ENCODE assay signal across 14 cellular contexts in genomic region chr3:164486150-164486549, GRCh38.
DNase-seq lines count a peak whose midpoint lies in the region; ATAC-seq and TF ChIP-seq lines count a peak whose summit lies in the region.
"Had no signal": no experiment of that assay in that cellular context is flagged by ENCODE, and none has a peak within 500 bp of the region (broad histone marks: within the 10 kb centered on the region; RNA-seq: fewer than 3 reads in every experiment).

No MANE protein-coding gene starts in this region.

- no peak for TF ChIP-seq CTCF in left ventricle myocardium inferior (IDR thresholded peaks at IDR 0.05; ENCODE audit: borderline replicate concordance)
- TF ChIP-seq CTCF in choroid plexus epithelial cell (conservative IDR thresholded peaks at IDR 0.05; ENCODE audit: low read depth, low read length): no peak
- no peak for TF ChIP-seq CTCF in gastrocnemius medialis (IDR thresholded peaks at IDR 0.05 in 4 of 5, conservative IDR thresholded peaks at IDR 0.05 in 1 of 5)

- H3K4me3 ChIP-seq in left ventricle myocardium inferior (no peak overlapping the region), choroid plexus epithelial cell (ENCODE audit: low read depth, low read length) (no peak overlapping the region), gastrocnemius medialis (no peak overlapping the region)

- DNase-seq in Right ventricle myocardium inferior (ENCODE audit: missing footprints): no peak
- no peak for DNase-seq in left ventricle myocardium inferior
- peak; percentile 10 for DNase-seq in choroid plexus epithelial cell (ENCODE audit: low read depth)
- DNase-seq in left ventricle myocardium superior: no peak
- DNase-seq in gastrocnemius medialis: no peak
- no peak for DNase-seq in Ammon's horn (ENCODE audit: low spot score)
- DNase-seq: C1 segment of cervical spinal cord, DMS 273 treated with DMSO at 0.1 percent for 48 hours, NCI-H146, NCI-H2081 treated with DMSO at 0.1 percent for 48 hours, NCI-H524 had no signal

- H3K27ac ChIP-seq in left ventricle myocardium inferior (replicated peaks) (no peak overlapping the region), gastrocnemius medialis (no peak overlapping the region)
- H3K27ac ChIP-seq: 22Rv1 had no signal

- ATAC-seq in Right ventricle myocardium inferior: peak; percentile 77
- peak; percentile 76 for ATAC-seq in left ventricle myocardium superior
- peak; percentile 44 to 70 for ATAC-seq in gastrocnemius medialis
- no peak for ATAC-seq in HG02610 (IDR thresholded peaks at IDR 0.05; ENCODE audit: unreplicated experiment)
- no peak for ATAC-seq in HG02885 (IDR thresholded peaks at IDR 0.05; ENCODE audit: poor library complexity, unreplicated experiment)

- in situ Hi-C loops in gastrocnemius medialis (cut with MboI; ENCODE audit: low sequenced_read_pairs in 4 of 4): no loop called here

- no peak for TF ChIP-seq POLR2A in gastrocnemius medialis (IDR thresholded peaks at IDR 0.05)

- no peaks in the 10 kb centered on the region for H3K27me3 ChIP-seq in left ventricle myocardium inferior (ENCODE audit: low read depth)
- H3K27me3 ChIP-seq in gastrocnemius medialis: no peaks in the 10 kb centered on the region

- H3K9me3 ChIP-seq in left ventricle myocardium inferior (replicated peaks) (no peaks in the 10 kb centered on the region), gastrocnemius medialis (no peaks in the 10 kb centered on the region)

- intact Hi-C loops in Right ventricle myocardium inferior (cut with DNase I): no loop called here
- intact Hi-C loops in left ventricle myocardium inferior (cut with micrococcal nuclease): no loop called here
- intact Hi-C loops in left ventricle myocardium superior (cut with micrococcal nuclease): no loop called here
- intact Hi-C loops in gastrocnemius medialis (cut with DNase I; ENCODE audit: low total_unique reads): no loop called here

- H3K4me1 ChIP-seq in left ventricle myocardium inferior (no peaks in the 10 kb centered on the region), gastrocnemius medialis (no peaks in the 10 kb centered on the region)

- H3K36me3 ChIP-seq in left ventricle myocardium inferior: no peaks in the 10 kb centered on the region
- H3K36me3 ChIP-seq in gastrocnemius medialis: no peaks in the 10 kb centered on the region

Comparison
In these comparisons a context has a peak if more than half of its experiments do, and no peak if none do; other contexts are left out.
1. ATAC-seq: peak in Right ventricle myocardium inferior (single experiment), left ventricle myocardium superior (single experiment) and gastrocnemius medialis (2 of 2); none in HG02610 (single experiment) and HG02885 (single experiment).